8 cellular contexts compared by ENCODE assay signal in the genomic region with DNA sequence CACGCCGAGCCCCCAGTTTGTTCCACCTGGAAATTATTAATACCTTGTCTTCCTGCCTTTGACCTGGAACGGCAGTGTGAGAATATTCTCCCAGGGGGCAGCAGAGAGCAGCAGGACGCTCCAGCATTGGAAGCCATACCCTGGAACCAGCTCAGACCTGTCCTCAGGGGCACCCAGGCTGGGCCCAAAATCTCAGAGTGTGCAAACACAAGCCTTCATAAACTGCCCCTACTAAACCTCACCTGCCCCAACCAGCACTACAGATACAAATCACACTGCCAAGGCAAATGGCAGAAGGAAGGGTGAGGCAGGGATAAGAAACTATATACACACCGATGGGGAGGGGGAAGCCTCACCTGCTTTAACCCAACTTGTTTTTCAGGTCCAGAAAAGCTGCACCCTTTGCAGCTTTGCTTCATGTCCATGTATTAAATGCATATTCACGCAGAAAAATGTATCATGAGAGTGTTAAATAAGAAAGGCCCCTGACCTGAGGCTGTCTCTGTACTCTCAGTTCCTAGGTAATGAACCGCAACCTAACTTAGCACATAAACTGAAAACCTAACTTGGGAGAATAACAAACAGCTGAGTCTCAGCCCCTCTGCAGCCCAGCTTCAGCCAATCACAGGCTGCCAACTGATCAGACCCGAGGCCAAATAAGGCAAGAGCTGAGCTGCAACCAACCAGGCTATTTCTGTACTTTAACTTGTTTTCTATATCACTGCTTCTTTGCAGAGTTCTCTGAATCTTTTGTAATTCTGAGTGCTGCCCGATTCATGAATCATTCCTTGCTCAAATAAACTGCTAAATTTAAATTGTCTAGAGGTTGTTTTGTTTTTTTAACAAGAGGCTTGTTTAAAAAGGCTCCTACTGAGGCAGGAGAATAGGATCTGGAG.
DNase-seq lines count a peak whose midpoint lies in the region; ATAC-seq lines count a peak whose summit lies in the region.

No MANE protein-coding gene starts in this region.

- DNase-seq in Ammon's horn (ENCODE audit: low spot score) (peak; percentile 45), NCI-H2196 (lab: John Stamatoyannopoulos, UW; ENCODE audit: unreplicated experiment) (peak; percentile 66), dermis microvascular lymphatic vessel endothelial cell (ENCODE audit: low read depth in 2 of 2) (peak; percentile 25 to 48), midbrain (lab: John Stamatoyannopoulos, UW) (peak; percentile 44)
- DNase-seq in activated CD4-positive, alpha-beta T cell treated with anti-CD3 and anti-CD28 coated beads for 24 hours (ENCODE audit: low read depth in 2 of 2), result peak; percentile 48
- peak; percentile 29 for DNase-seq in stimulated activated CD8-positive, alpha-beta memory T cell treated with anti-CD3 and anti-CD28 coated beads, Interleukin-7, amount 100 ng/mL, for 48 hours (ENCODE audit: extremely low read depth in 1 of 2, low read depth in 1 of 2)

- ATAC-seq in GM18907 (IDR thresholded peaks at IDR 0.05; ENCODE audit: unreplicated experiment) (peak; percentile 87), HG03103 (IDR thresholded peaks at IDR 0.05; ENCODE audit: low read depth, unreplicated experiment) (peak; percentile 82)

Comparison
In these comparisons a context has a peak if more than half of its experiments do, and no peak if none do; other contexts are left out.
1. Peak in every context shown above with its lines: DNase-seq and ATAC-seq.